13 cellular contexts compared by ENCODE assay signal in genomic region chr3:66405701-66406091, GRCh38.
DNase-seq lines count a peak whose midpoint lies in the region; ATAC-seq and TF ChIP-seq lines count a peak whose summit lies in the region.
"Had no signal": no experiment of that assay in that cellular context is flagged by ENCODE, and none has a peak within 500 bp of the region (broad histone marks: within the 10 kb centered on the region; RNA-seq: fewer than 3 reads in every experiment).

No MANE protein-coding gene starts in this region.

- H3K27ac Mint-ChIP-seq in activated CD8-positive, alpha-beta T cell treated with anti-CD3 and anti-CD28 coated beads for 36 hours = no peak overlapping the region
- H3K27ac Mint-ChIP-seq: activated naive CD8-positive, alpha-beta T cell treated with anti-CD3 and anti-CD28 coated beads for 36 hours; CD8-positive, alpha-beta memory T cell had no signal

- H3K4me3 Mint-ChIP-seq in activated CD8-positive, alpha-beta T cell treated with anti-CD3 and anti-CD28 coated beads for 36 hours = no peak overlapping the region
- H3K4me3 Mint-ChIP-seq: activated naive CD8-positive, alpha-beta T cell treated with anti-CD3 and anti-CD28 coated beads for 36 hours had no signal

- POLR2A ChIA-PET in activated CD8-positive, alpha-beta T cell treated with anti-CD3 and anti-CD28 coated beads for 36 hours (lab: Charles Lee) = no interaction called here

- H3K27me3 ChIP-seq in BLaER1 = no peaks in the 10 kb centered on the region
- H3K27me3 ChIP-seq in breast epithelium = no peaks in the 10 kb centered on the region

- H3K4me2 ChIP-seq in BLaER1 = peak overlapping the region; percentile 94
- H3K4me2 ChIP-seq: PC-9 had no signal

- H3K4me3 ChIP-seq in BLaER1 (peak overlapping the region; percentile 65), breast epithelium (no peak overlapping the region)
- H3K4me3 ChIP-seq: PC-9 had no signal

- H3K4me1 Mint-ChIP-seq in activated CD8-positive, alpha-beta T cell treated with anti-CD3 and anti-CD28 coated beads for 36 hours (ENCODE audit: low read depth) = peaks cover 2% of the 10 kb centered on the region
- H3K4me1 Mint-ChIP-seq: activated naive CD8-positive, alpha-beta T cell treated with anti-CD3 and anti-CD28 coated beads for 36 hours had no signal

- TF ChIP-seq CTCF in breast epithelium (IDR thresholded peaks at IDR 0.05) = no peak
- no peak for TF ChIP-seq CTCF in activated CD8-positive, alpha-beta T cell treated with anti-CD3 and anti-CD28 coated beads for 36 hours (IDR thresholded peaks at IDR 0.05)

- H3K27ac ChIP-seq in BLaER1 = peak overlapping the region; percentile 88
- peak overlapping the region in 1 of 2 donors; percentile 25 for H3K27ac ChIP-seq in breast epithelium
- H3K27ac ChIP-seq: PC-9 had no signal

- intact Hi-C loops in posterior cingulate gyrus (cut with DNase I) (loop anchor here (5.0 kb wide), 1 partner anchor 412 kb away; no protein-coding TSS in a partner anchor), breast epithelium (cut with DNase I; ENCODE audit: low total_unique reads) (loop anchor here (10.0 kb wide), 1 partner anchor 389 kb away; no protein-coding TSS in a partner anchor)
- intact Hi-C loops in activated CD8-positive, alpha-beta T cell treated with anti-CD3 and anti-CD28 coated beads for 36 hours (cut with micrococcal nuclease) = loop anchor here (2.0 to 5.0 kb wide), 2 partner anchors 97 to 411 kb away; partner anchors contain the start of gene LRIG1

- H4K20me1 ChIP-seq in BLaER1 = peaks cover 67% of the 10 kb centered on the region

- no peaks in the 10 kb centered on the region for H3K9me3 Mint-ChIP-seq in activated CD8-positive, alpha-beta T cell treated with anti-CD3 and anti-CD28 coated beads for 36 hours
- H3K9me3 Mint-ChIP-seq: activated naive CD8-positive, alpha-beta T cell treated with anti-CD3 and anti-CD28 coated beads for 36 hours; CD8-positive, alpha-beta memory T cell had no signal

- no peaks in the 10 kb centered on the region for H3K9me3 ChIP-seq in BLaER1
- no peaks in the 10 kb centered on the region for H3K9me3 ChIP-seq in breast epithelium

- peak; percentile 51 for ATAC-seq in SK-N-SH treated with all-trans-retinoic acid at 6 μM for 48 hours
- ATAC-seq in HG03095 (IDR thresholded peaks at IDR 0.05; ENCODE audit: unreplicated experiment) = no peak
- ATAC-seq in activated CD8-positive, alpha-beta T cell treated with anti-CD3 and anti-CD28 coated beads for 36 hours = no peak

- CTCF ChIA-PET in activated CD8-positive, alpha-beta T cell treated with anti-CD3 and anti-CD28 coated beads for 36 hours (lab: Charles Lee) = interaction anchor here (0.6 to 6.7 kb wide), 3 partner anchors 127 to 417 kb away, joined by 3 to 38 read pairs (median 6); no protein-coding TSS in a partner anchor

- peaks cover 91% of the 10 kb centered on the region for H3K36me3 ChIP-seq in BLaER1
- H3K36me3 ChIP-seq in breast epithelium = no peaks in the 10 kb centered on the region

- no peak for TF ChIP-seq POLR2A in breast epithelium (IDR thresholded peaks at IDR 0.05)

- no peaks in the 10 kb centered on the region for H3K27me3 Mint-ChIP-seq in activated CD8-positive, alpha-beta T cell treated with anti-CD3 and anti-CD28 coated beads for 36 hours
- H3K27me3 Mint-ChIP-seq: activated naive CD8-positive, alpha-beta T cell treated with anti-CD3 and anti-CD28 coated beads for 36 hours; CD8-positive, alpha-beta memory T cell had no signal

- peak; percentile 65 for DNase-seq in fibroblast of peridontal ligament (ENCODE audit: extremely low read depth)
- peak in 7 of 10 donors; percentile 35 to 92 (median 65) for DNase-seq in posterior cingulate gyrus
- DNase-seq in activated CD8-positive, alpha-beta memory T cell treated with anti-CD3 and anti-CD28 coated beads for 24 hours = no peak
- DNase-seq in breast epithelium (ENCODE audit: low spot score in 2 of 2) = no peak
- DNase-seq in activated CD8-positive, alpha-beta T cell treated with anti-CD3 and anti-CD28 coated beads for 36 hours = no peak
- DNase-seq: activated CD4-positive, alpha-beta T cell treated with anti-CD3 and anti-CD28 coated beads for 1 hour; activated naive CD8-positive, alpha-beta T cell treated with anti-CD3 and anti-CD28 coated beads for 36 hours; CD8-positive, alpha-beta memory T cell; NCI-H1417 treated with DMSO at 0.1 percent for 48 hours; PC-9 had no signal

- peaks cover 3% of the 10 kb centered on the region for H3K36me3 Mint-ChIP-seq in activated CD8-positive, alpha-beta T cell treated with anti-CD3 and anti-CD28 coated beads for 36 hours (ENCODE audit: low read depth)

- H3K4me1 ChIP-seq in BLaER1 (peaks cover 100% of the 10 kb centered on the region), breast epithelium (peaks cover 0 to 8% of the 10 kb centered on the region in 2 donors)

- peak overlapping the region; percentile 38; the same call in 1 of the 2 replicates for H3K9ac ChIP-seq in BLaER1

TF ChIP-seq in SK-N-SH treated with all-trans-retinoic acid at 6 μM for 48 hours, 23 proteins besides CTCF, POLR2A, EP300 and RAD21:
- no peak for TF ChIP-seq TOX (CRISPR knock-in tag; IDR thresholded peaks at IDR 0.05; ENCODE audit: borderline replicate concordance)

Comparison
In these comparisons a context has a peak if more than half of its experiments do, and no peak if none do; other contexts are left out.
1. DNase-seq: peak in fibroblast of peridontal ligament (single experiment) and posterior cingulate gyrus (7 of 10); none in activated CD8-positive, alpha-beta memory T cell treated with anti-CD3 and anti-CD28 coated beads for 24 hours (single experiment), breast epithelium (0 of 2) and activated CD8-positive, alpha-beta T cell treated with anti-CD3 and anti-CD28 coated beads for 36 hours (single experiment).